ENCODE assay signal across 8 cellular contexts in genomic region chr12:57005980-57006808, GRCh38. TPM values are rescaled to one million over a fixed set of nuclear protein-coding genes. Genes with fewer than 3 reads are reported as not detected.
A peak's percentile ranks its signal among the peaks of the same experiment; 100 is the strongest.
DNase-seq lines count a peak whose midpoint lies in the region; ATAC-seq lines count a peak whose summit lies in the region.

TSS of gene ZBTB39 (minus strand) at chr12:57006546. CDS start at chr12:57004917, 1,629 bp downstream.

- H3K4me1 ChIP-seq in mesodermal cell (ENCODE audit: control insufficient read depth, insufficient read depth, low read length, poor library complexity, severe bottlenecking): peaks cover 37% of the 10 kb centered on the region

- ATAC-seq in Right ventricle myocardium inferior (peak; percentile 82), HG03039 (IDR thresholded peaks at IDR 0.05; ENCODE audit: unreplicated experiment) (peak; percentile 49)
- peak; percentile 79 for ATAC-seq in activated CD8-positive, alpha-beta T cell treated with anti-CD3 and anti-CD28 coated beads, Interleukin-2, amount 10 ng/mL, durations not matched to agents 7 days and 5 days
- ATAC-seq in effector memory CD8-positive, alpha-beta T cell (replicated peaks): peak; percentile 89

- peak within 1 kb of the TSS; percentile 95 for H3K4me3 Mint-ChIP-seq in activated CD8-positive, alpha-beta T cell treated with anti-CD3 and anti-CD28 coated beads, Interleukin-2, amount 10 ng/mL, durations not matched to agents 7 days and 5 days
- H3K4me3 Mint-ChIP-seq in effector memory CD8-positive, alpha-beta T cell: peak within 1 kb of the TSS; percentile 90

- H3K9me3 ChIP-seq in mesodermal cell (ENCODE audit: control insufficient read depth, low read length): no peaks in the 10 kb centered on the region

- no peaks in the 10 kb centered on the region for H3K27me3 Mint-ChIP-seq in activated CD8-positive, alpha-beta T cell treated with anti-CD3 and anti-CD28 coated beads, Interleukin-2, amount 10 ng/mL, durations not matched to agents 7 days and 5 days (ENCODE audit: low read depth)
- H3K27me3 Mint-ChIP-seq in effector memory CD8-positive, alpha-beta T cell: no peaks in the 10 kb centered on the region

- H3K4me1 Mint-ChIP-seq in activated CD8-positive, alpha-beta T cell treated with anti-CD3 and anti-CD28 coated beads, Interleukin-2, amount 10 ng/mL, durations not matched to agents 7 days and 5 days (ENCODE audit: low read depth): peaks cover 60% of the 10 kb centered on the region
- H3K4me1 Mint-ChIP-seq in effector memory CD8-positive, alpha-beta T cell (ENCODE audit: low read depth in 2 of 2): peaks cover 31 to 33% of the 10 kb centered on the region in 2 donors

- no peak within 1 kb of the TSS for H3K27ac ChIP-seq in mesodermal cell (ENCODE audit: low read depth, low read length, severe bottlenecking)

- H3K27ac Mint-ChIP-seq in activated CD8-positive, alpha-beta T cell treated with anti-CD3 and anti-CD28 coated beads, Interleukin-2, amount 10 ng/mL, durations not matched to agents 7 days and 5 days: peak within 1 kb of the TSS; percentile 83
- H3K27ac Mint-ChIP-seq in effector memory CD8-positive, alpha-beta T cell: peak within 1 kb of the TSS; percentile 81 to 94

- WGBS in mesodermal cell (ENCODE audit: insufficient coverage in 2 of 2), 2 experiments: 0 to 1% methylated on average over 41 to 54 of the region's 94 CpGs

- DNase-seq in Right ventricle myocardium inferior (ENCODE audit: missing footprints) (peak; percentile 77), cardiac septum (ENCODE audit: low spot score) (no peak), NCI-H460 (ENCODE audit: extremely low read depth, low read depth) (peak; percentile 49)
- peak; percentile 68 for DNase-seq in activated CD8-positive, alpha-beta T cell treated with anti-CD3 and anti-CD28 coated beads, Interleukin-2, amount 10 ng/mL, durations not matched to agents 7 days and 5 days
- DNase-seq in effector memory CD8-positive, alpha-beta T cell: peak; percentile 58 to 67 (median 65)
- DNase-seq in stimulated activated CD8-positive, alpha-beta memory T cell treated with anti-CD3 and anti-CD28 coated beads, Interleukin-4, amount 100 ng/mL, for 24 hours (ENCODE audit: low read depth): peak; percentile 50

- peaks cover 38% of the 10 kb centered on the region for H3K36me3 ChIP-seq in mesodermal cell (ENCODE audit: control insufficient read depth, insufficient read depth, low read length)

- H3K4me3 ChIP-seq in mesodermal cell (ENCODE audit: extremely low read depth, insufficient read depth, low read length, poor library complexity, severe bottlenecking): peak within 1 kb of the TSS; percentile 98

- POLR2A ChIA-PET in activated CD8-positive, alpha-beta T cell treated with anti-CD3 and anti-CD28 coated beads, Interleukin-2, amount 10 ng/mL, durations not matched to agents 7 days and 5 days (lab: Charles Lee): interaction anchor here (0.6 to 1.5 kb wide), 4 partner anchors 41 to 106 kb away, joined by 3 to 5 read pairs (median 3); no protein-coding TSS in a partner anchor

- CTCF ChIA-PET in activated CD8-positive, alpha-beta T cell treated with anti-CD3 and anti-CD28 coated beads, Interleukin-2, amount 10 ng/mL, durations not matched to agents 7 days and 5 days (lab: Charles Lee): interaction anchor here (0.9 to 11.2 kb wide), 27 partner anchors 9 to 280 kb away, joined by 3 to 213 read pairs (median 9); partner anchors contain the start of genes HSD17B6, MYO1A, NACA and NEMP1

- peaks cover 31% of the 10 kb centered on the region for H3K36me3 Mint-ChIP-seq in activated CD8-positive, alpha-beta T cell treated with anti-CD3 and anti-CD28 coated beads, Interleukin-2, amount 10 ng/mL, durations not matched to agents 7 days and 5 days (ENCODE audit: low read depth)
- H3K36me3 Mint-ChIP-seq in effector memory CD8-positive, alpha-beta T cell (ENCODE audit: insufficient read depth): peaks cover 10% of the 10 kb centered on the region

- H3K9me3 Mint-ChIP-seq in activated CD8-positive, alpha-beta T cell treated with anti-CD3 and anti-CD28 coated beads, Interleukin-2, amount 10 ng/mL, durations not matched to agents 7 days and 5 days (ENCODE audit: insufficient read depth): no peaks in the 10 kb centered on the region
- H3K9me3 Mint-ChIP-seq in effector memory CD8-positive, alpha-beta T cell: no peaks in the 10 kb centered on the region

- intact Hi-C loops in Right ventricle myocardium inferior (cut with DNase I): loop anchor here (5.0 kb wide), 1 partner anchor 106 kb away; the partner anchor contains the start of gene STAT6
- intact Hi-C loops in cardiac septum (cut with DNase I): loop anchor here (5.0 kb wide), 2 partner anchors 106 to 249 kb away; partner anchors contain the start of gene STAT6

RNA-seq across cellular contexts. Expression of gene ZBTB39, which starts in this region (rescaled TPM):
- total RNA-seq in Right ventricle myocardium inferior (3.3 TPM), cardiac septum (3.5 TPM)
- total RNA-seq in NCI-H460 (2014; rRNA removed; shearing (Covaris generic)): 8.8 and 10.3 TPM in 2 replicates
- polyA plus RNA-seq in NCI-H460 (2014; cell fraction: nucleus; rRNA removed): 8.8 and 9.5 TPM in 2 replicates
- 1 to 10 TPM; 7.7 to 8.2 TPM for total RNA-seq in activated CD8-positive, alpha-beta T cell treated with anti-CD3 and anti-CD28 coated beads, Interleukin-2, amount 10 ng/mL, durations not matched to agents 7 days and 5 days
- 11.2 TPM for polyA plus RNA-seq in mesodermal cell (2013, experiment 1 of 2)
- polyA plus RNA-seq in mesodermal cell (2013, experiment 2 of 2): 10.3 TPM
